In the genomic region with DNA sequence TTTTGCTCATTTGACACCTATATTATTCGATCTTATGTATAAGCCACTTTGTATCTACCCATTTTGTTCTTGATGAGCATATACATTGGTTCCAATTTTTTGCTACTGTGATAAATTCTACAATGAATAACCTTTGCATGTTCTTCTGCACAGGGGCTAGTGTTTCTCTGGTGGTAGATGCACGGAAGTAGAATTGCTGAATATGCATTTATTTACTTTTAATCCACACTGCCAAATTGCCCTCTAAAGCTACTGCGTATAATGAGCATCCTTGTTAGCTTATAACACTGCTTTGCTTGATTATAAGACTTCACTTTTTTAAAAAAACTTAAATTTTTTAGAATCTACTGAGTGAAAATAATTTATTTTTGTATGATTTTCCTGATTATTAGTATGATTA, we compare ENCODE assay signal across 29 cellular contexts.
"Had no signal": no experiment of that assay in that cellular context is flagged by ENCODE, and none has a peak within 500 bp of the region (broad histone marks: within the 10 kb centered on the region; RNA-seq: fewer than 3 reads in every experiment).

No MANE protein-coding gene starts in this region.

- FAIRE-seq: endothelial cell of umbilical vein had no signal

- H3K4me3 ChIP-seq: ascending aorta, breast epithelium, cardiac muscle cell, colonic mucosa, esophagus squamous epithelium, gastroesophageal sphincter had no signal

- H3K27ac ChIP-seq: ascending aorta, breast epithelium, cardiac muscle cell, colonic mucosa, epithelial cell of prostate, esophagus squamous epithelium, gastroesophageal sphincter had no signal

- H3K4me1 ChIP-seq: ascending aorta, breast epithelium, colonic mucosa had no signal

- H3K27me3 ChIP-seq: ascending aorta, breast epithelium, cardiac muscle cell, colonic mucosa, esophagus squamous epithelium, gastroesophageal sphincter had no signal

- ATAC-seq: activated naive CD4-positive, alpha-beta T cell treated with anti-CD3 and anti-CD28 coated beads, Interleukin-2, amount 50 U/mL, for 72 hours; activated T-cell treated with anti-CD3 and anti-CD28 coated beads, Interleukin-2, amount 50 U/mL, for 72 hours; gastroesophageal sphincter; T-helper 17 cell; WTC11 had no signal

- H3K36me3 ChIP-seq: ascending aorta, breast epithelium, cardiac muscle cell, colonic mucosa, esophagus squamous epithelium, gastroesophageal sphincter had no signal

- DNase-seq: activated CD4-positive, alpha-beta memory T cell treated with anti-CD3 and anti-CD28 coated beads, Interleukin-2, amount 10 ng/mL, durations not matched to agents 7 days and 5 days; activated CD4-positive, alpha-beta T cell treated with anti-CD3 and anti-CD28 coated beads for 1 hour; activated CD4-positive, alpha-beta T cell treated with anti-CD3 and anti-CD28 coated beads for 4 hours; activated CD4-positive, alpha-beta T cell treated with anti-CD3 and anti-CD28 coated beads, Interleukin-2, amount 10 ng/mL, durations not matched to agents 7 days and 5 days; activated CD4-positive, alpha-beta T cell treated with anti-CD3 and anti-CD28 coated beads, Interleukin-2, amount 50 U/mL, for 4 hours; activated CD8-positive, alpha-beta memory T cell treated with anti-CD3 and anti-CD28 coated beads, Interleukin-2, amount 50 U/mL, for 48 hours; activated gamma-delta T cell; activated naive CD4-positive, alpha-beta T cell; activated naive CD4-positive, alpha-beta T cell treated with anti-CD3 and anti-CD28 coated beads, Interleukin-2, amount 10 ng/mL, durations not matched to agents 7 days and 5 days; activated naive CD8-positive, alpha-beta T cell treated with anti-CD3 and anti-CD28 coated beads, Interleukin-2, amount 10 ng/mL, durations not matched to agents 7 days and 5 days; activated T-cell treated with anti-CD3 and anti-CD28 coated beads for 4 hours; activated T-cell treated with anti-CD3 and anti-CD28 coated beads, Interleukin-2, amount 50 U/mL, for 24 hours; activated T-cell treated with anti-CD3 and anti-CD28 coated beads, Interleukin-2, amount 50 U/mL, for 72 hours; central memory CD4-positive, alpha-beta T cell; cerebellar nuclear complex; colonic mucosa; effector CD8-positive, alpha-beta T cell; esophagus squamous epithelium; foreskin melanocyte; head of caudate nucleus; T-helper 17 cell had no signal

- H3K9me3 ChIP-seq: ascending aorta, breast epithelium, colonic mucosa, esophagus squamous epithelium, gastroesophageal sphincter had no signal
